In the genomic region with DNA sequence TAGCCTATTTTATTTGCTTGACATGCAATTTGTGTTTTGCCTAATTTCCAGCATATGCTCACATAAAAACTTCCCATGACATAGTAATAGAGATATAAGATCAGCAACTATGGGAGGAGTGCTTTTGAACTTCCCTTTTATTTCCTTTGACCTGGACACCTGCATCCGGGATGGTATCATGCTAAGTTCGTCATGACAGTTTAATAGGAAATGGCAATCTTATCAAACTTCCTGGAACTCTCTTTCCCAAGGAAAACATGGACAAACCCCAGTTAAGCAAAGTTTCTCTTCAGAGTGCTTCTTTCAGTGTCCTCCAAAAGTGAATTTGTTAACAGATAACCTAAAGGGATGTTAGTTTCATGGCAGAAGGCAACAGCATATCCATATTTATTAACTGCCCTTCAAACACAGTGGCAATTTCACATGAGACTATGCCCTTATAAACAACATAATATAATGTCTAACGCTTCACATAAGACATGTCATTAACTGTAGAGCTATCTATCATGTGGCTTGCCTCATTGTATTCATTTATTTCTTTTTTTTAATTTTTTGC, we compare ENCODE assay signal across 16 cellular contexts.
"Had no signal": no experiment of that assay in that cellular context is flagged by ENCODE, and none has a peak within 500 bp of the region (broad histone marks: within the 10 kb centered on the region; RNA-seq: fewer than 3 reads in every experiment).

No MANE protein-coding gene starts in this region.

- ATAC-seq: activated CD4-positive, alpha-beta T cell treated with anti-CD3 and anti-CD28 coated beads for 36 hours; body of pancreas; effector memory CD8-positive, alpha-beta T cell; left ventricle myocardium superior; natural killer cell treated with Interleukin-12 subunit alpha and Interleukin-12 subunit beta and Interleukin-15 and Interleukin-18, amount 100 ng/mL, for 72 hours; stimulated activated naive CD8-positive, alpha-beta T cell treated with anti-CD3 and anti-CD28 coated beads, Interleukin-15, amount 100 ng/mL, for 72 hours had no signal

- H3K4me3 ChIP-seq: body of pancreas, coronary artery, right atrium auricular region, upper lobe of left lung had no signal

- H3K4me1 ChIP-seq: body of pancreas, right atrium auricular region had no signal

- H3K27me3 ChIP-seq: body of pancreas, right atrium auricular region, upper lobe of left lung had no signal

- H3K36me3 ChIP-seq: right atrium auricular region, upper lobe of left lung had no signal

- DNase-seq: activated CD4-positive, alpha-beta memory T cell treated with anti-CD3 and anti-CD28 coated beads for 36 hours; activated CD4-positive, alpha-beta T cell treated with anti-CD3 and anti-CD28 coated beads for 36 hours; activated effector memory CD4-positive, alpha-beta T cell treated with anti-CD3 and anti-CD28 coated beads, Interleukin-2, amount 50 U/mL, for 16 hours; activated T-cell treated with anti-CD3 and anti-CD28 coated beads, Interleukin-2, amount 50 U/mL, for 24 hours; body of pancreas; central memory CD4-positive, alpha-beta T cell; effector memory CD8-positive, alpha-beta T cell; hypothalamus; kidney; left ventricle myocardium superior; mesendoderm; stimulated activated naive CD8-positive, alpha-beta T cell treated with anti-CD3 and anti-CD28 coated beads, Interleukin-15, amount 100 ng/mL, for 72 hours; upper lobe of left lung had no signal

- H3K9me3 ChIP-seq: body of pancreas, right atrium auricular region, upper lobe of left lung had no signal

- H3K27ac ChIP-seq: body of pancreas, coronary artery, right atrium auricular region had no signal
